In the genomic region with DNA sequence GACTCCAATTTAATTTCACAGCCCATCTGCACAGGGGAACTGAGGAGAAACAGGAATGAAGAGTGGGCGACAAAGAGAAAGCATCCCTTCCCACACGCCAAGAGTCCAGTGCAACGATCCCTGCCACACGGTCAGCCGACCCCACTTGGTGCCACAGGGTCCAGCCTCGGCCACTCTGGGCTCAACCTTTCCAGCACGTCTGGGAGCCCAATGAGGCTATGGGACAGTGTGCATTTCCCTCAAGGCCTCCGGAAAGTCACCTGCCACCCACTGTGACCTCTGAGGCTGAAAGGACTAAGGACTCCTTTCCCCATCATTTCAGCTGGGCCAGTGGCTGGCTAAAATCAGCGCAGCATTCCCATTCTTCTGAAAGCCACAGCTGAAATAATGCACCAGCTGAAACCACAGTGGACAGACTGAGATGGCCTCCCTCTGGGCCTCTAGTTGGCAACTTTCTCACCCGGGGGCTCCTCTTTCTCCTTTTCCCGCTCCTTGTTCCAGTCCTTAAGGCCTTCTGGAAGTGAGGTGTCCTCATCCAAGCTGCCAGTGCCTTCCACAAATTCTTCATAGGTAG, we compare ENCODE assay signal across 14 cellular contexts.
"Had no signal": no experiment of that assay in that cellular context is flagged by ENCODE, and none has a peak within 500 bp of the region (broad histone marks: within the 10 kb centered on the region; RNA-seq: fewer than 3 reads in every experiment).

No MANE protein-coding gene starts in this region.

- H3K27ac ChIP-seq: psoas muscle, uterus had no signal

- H3K36me3 ChIP-seq: uterus had no signal

- DNase-seq: activated B cell treated with CpG ODN at 0.5 μM for 24 hours; activated CD4-positive, alpha-beta T cell treated with anti-CD3 and anti-CD28 coated beads, Interleukin-2, amount 10 ng/mL, durations not matched to agents 7 days and 5 days; activated gamma-delta T cell; activated T-cell treated with anti-CD3 and anti-CD28 coated beads, Interleukin-2, amount 50 U/mL, for 1 hour; foreskin melanocyte; left colon; nephron progenitor cell; psoas muscle; stimulated activated CD4-positive, alpha-beta T cell treated with anti-CD3 and anti-CD28 coated beads, Interleukin-2, amount 100 ng/mL, for 48 hours; stimulated activated naive CD8-positive, alpha-beta T cell treated with anti-CD3 and anti-CD28 coated beads, Interleukin-15, amount 100 ng/mL, for 72 hours; T-helper 17 cell; uterus had no signal

- H3K27me3 ChIP-seq: ascending aorta, uterus had no signal

- ATAC-seq: stimulated activated naive CD8-positive, alpha-beta T cell treated with anti-CD3 and anti-CD28 coated beads, Interleukin-15, amount 100 ng/mL, for 72 hours; T-helper 17 cell had no signal

- H3K4me3 ChIP-seq: ascending aorta, psoas muscle, uterus had no signal

- FAIRE-seq: colon had no signal

- H3K9me3 ChIP-seq: ascending aorta, psoas muscle, uterus had no signal
